ENCODE assay signal across 15 cellular contexts in the genomic region with DNA sequence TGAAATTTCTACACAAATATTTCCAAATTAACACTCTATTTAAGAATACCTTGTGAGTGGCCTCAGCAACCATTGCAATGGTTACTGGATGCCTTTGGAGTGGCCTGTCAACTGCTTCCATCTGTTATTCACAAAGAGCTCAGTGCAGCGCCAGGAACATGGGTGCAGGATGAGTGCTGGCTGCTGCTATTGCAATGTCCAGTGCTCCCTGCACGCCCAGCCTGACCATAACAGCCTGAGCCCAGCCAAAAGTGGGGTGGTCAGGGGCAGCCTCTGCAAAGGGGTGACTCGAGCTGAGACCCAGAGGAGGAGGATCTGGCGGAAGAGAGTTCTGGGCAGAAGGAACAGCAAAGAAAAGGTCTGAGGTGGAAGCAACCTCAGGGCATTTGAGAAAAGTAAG. TPM values are rescaled to one million over a fixed set of nuclear protein-coding genes. Genes with fewer than 3 reads are reported as not detected.
A peak's percentile ranks its signal among the peaks of the same experiment; 100 is the strongest.
DNase-seq lines count a peak whose midpoint lies in the region; ATAC-seq and TF ChIP-seq lines count a peak whose summit lies in the region.
"Had no signal": no experiment of that assay in that cellular context is flagged by ENCODE, and none has a peak within 500 bp of the region (broad histone marks: within the 10 kb centered on the region; RNA-seq: fewer than 3 reads in every experiment).

No MANE protein-coding gene starts in this region.

- H3K27ac Mint-ChIP-seq in CD4-positive, alpha-beta T cell = peak overlapping the region; percentile 78
- H3K27ac Mint-ChIP-seq in activated T-helper 17 cell treated with anti-CD3 and anti-CD28 coated beads, Interleukin-2, amount 50 U/mL, for 72 hours = peak overlapping the region; percentile 90
- H3K27ac Mint-ChIP-seq in naive thymus-derived CD4-positive, alpha-beta T cell = peak overlapping the region; percentile 84 to 99 (median 94)
- peak overlapping the region in 3 of 7 donors; percentile 50 to 83 (median 56) for H3K27ac Mint-ChIP-seq in CD14-positive monocyte

- intact Hi-C loops in CD4-positive, alpha-beta T cell (cut with DNase I, micrococcal nuclease) = no loop called here
- intact Hi-C loops in naive thymus-derived CD4-positive, alpha-beta T cell (cut with micrococcal nuclease) = loop anchor here in 1 of 2 donors (1.0 kb wide), 1 partner anchor 10 kb away; no protein-coding TSS in a partner anchor
- intact Hi-C loops in CD14-positive monocyte (cut with micrococcal nuclease) = no loop called here

- H3K27me3 Mint-ChIP-seq in CD4-positive, alpha-beta T cell = no peaks in the 10 kb centered on the region
- no peaks in the 10 kb centered on the region for H3K27me3 Mint-ChIP-seq in activated T-helper 17 cell treated with anti-CD3 and anti-CD28 coated beads, Interleukin-2, amount 50 U/mL, for 72 hours
- no peaks in the 10 kb centered on the region for H3K27me3 Mint-ChIP-seq in naive thymus-derived CD4-positive, alpha-beta T cell
- H3K27me3 Mint-ChIP-seq in CD14-positive monocyte (ENCODE audit: low read depth in 3 of 3) = peaks cover 45 to 57% (median 54%) of the 10 kb centered on the region in 3 donors

- no peaks in the 10 kb centered on the region for H3K27me3 ChIP-seq in CD4-positive, alpha-beta T cell (ENCODE audit: control insufficient read depth, insufficient read depth, low read length)
- no peaks in the 10 kb centered on the region for H3K27me3 ChIP-seq in naive thymus-derived CD4-positive, alpha-beta T cell (ENCODE audit: control insufficient read depth in 2 of 2, insufficient read depth in 2 of 2, low read length in 2 of 2)
- H3K27me3 ChIP-seq: MG63, right atrium auricular region had no signal

- no peak for ATAC-seq in CD4-positive, alpha-beta T cell (ENCODE audit: poor library complexity)
- no peak for ATAC-seq in activated T-helper 17 cell treated with anti-CD3 and anti-CD28 coated beads, Interleukin-2, amount 50 U/mL, for 72 hours (replicated peaks)
- no peak for ATAC-seq in naive thymus-derived CD4-positive, alpha-beta T cell
- ATAC-seq in HG02970 (IDR thresholded peaks at IDR 0.05; ENCODE audit: low FRiP score, unreplicated experiment) = no peak

- no peak for DNase-seq in CD4-positive, alpha-beta T cell
- DNase-seq in ELF-1 (ENCODE audit: low read depth, low spot score) = peak; percentile 23
- DNase-seq in naive thymus-derived CD4-positive, alpha-beta T cell = no peak
- no peak for DNase-seq in NCI-H2081 (lab: John Stamatoyannopoulos, UW)
- DNase-seq in CD14-positive monocyte (ENCODE audit: low spot score) = no peak
- DNase-seq: amniotic stem cell, MG63, NCI-H187 treated with DMSO at 0.1 percent for 48 hours, NCI-H510A, SK-N-SH had no signal

- no peak overlapping the region for H3K4me3 ChIP-seq in naive thymus-derived CD4-positive, alpha-beta T cell (ENCODE audit: low read length)
- H3K4me3 ChIP-seq: MG63, right atrium auricular region had no signal

- peaks cover 69% of the 10 kb centered on the region for H3K4me1 Mint-ChIP-seq in CD4-positive, alpha-beta T cell (ENCODE audit: low read depth)
- H3K4me1 Mint-ChIP-seq in activated T-helper 17 cell treated with anti-CD3 and anti-CD28 coated beads, Interleukin-2, amount 50 U/mL, for 72 hours = peaks cover 31% of the 10 kb centered on the region
- peaks cover 37 to 87% (median 78%) of the 10 kb centered on the region in 7 donors for H3K4me1 Mint-ChIP-seq in naive thymus-derived CD4-positive, alpha-beta T cell
- H3K4me1 Mint-ChIP-seq in CD14-positive monocyte = peaks cover 69% of the 10 kb centered on the region

- CTCF ChIA-PET in CD4-positive, alpha-beta T cell (lab: Charles Lee) = interaction anchor here (1.0 kb wide), 1 partner anchor 8 kb away, joined by 3 read pairs; no protein-coding TSS in a partner anchor
- CTCF ChIA-PET in naive thymus-derived CD4-positive, alpha-beta T cell (lab: Charles Lee) = interaction anchor here (0.6 kb wide), 1 partner anchor 9 kb away, joined by 3 read pairs; no protein-coding TSS in a partner anchor

- peak overlapping the region; percentile 86 for H3K4me3 Mint-ChIP-seq in CD4-positive, alpha-beta T cell
- H3K4me3 Mint-ChIP-seq in activated T-helper 17 cell treated with anti-CD3 and anti-CD28 coated beads, Interleukin-2, amount 50 U/mL, for 72 hours = peak overlapping the region; percentile 70
- H3K4me3 Mint-ChIP-seq in naive thymus-derived CD4-positive, alpha-beta T cell = peak overlapping the region in 9 of 10 donors; percentile 77 to 96 (median 88)
- peak overlapping the region in 1 of 2 donors; percentile 75 for H3K4me3 Mint-ChIP-seq in CD14-positive monocyte

- POLR2A ChIA-PET in CD4-positive, alpha-beta T cell (lab: Charles Lee) = interaction anchor here (0.6 to 1.3 kb wide), 3 partner anchors 9 to 33 kb away, joined by 3 to 7 read pairs (median 3); partner anchors contain the start of gene CASS4
- POLR2A ChIA-PET in naive thymus-derived CD4-positive, alpha-beta T cell (lab: Charles Lee) = interaction anchor here (0.6 to 4.9 kb wide), 6 partner anchors 9 to 18 kb away, joined by 3 to 24 read pairs (median 6); partner anchors contain the start of gene CASS4

- no peaks in the 10 kb centered on the region for H3K36me3 ChIP-seq in naive thymus-derived CD4-positive, alpha-beta T cell (ENCODE audit: control insufficient read depth in 2 of 3, insufficient read depth in 3 of 3, low read length in 3 of 3)
- H3K36me3 ChIP-seq: right atrium auricular region had no signal

- peaks cover 22 to 26% of the 10 kb centered on the region in 2 donors for H3K4me1 ChIP-seq in naive thymus-derived CD4-positive, alpha-beta T cell (ENCODE audit: control insufficient read depth in 2 of 2, insufficient read depth in 2 of 2, low read length in 2 of 2)
- H3K4me1 ChIP-seq: right atrium auricular region had no signal

- H3K9me3 ChIP-seq in CD4-positive, alpha-beta T cell (ENCODE audit: control insufficient read depth, low read length) = no peaks in the 10 kb centered on the region
- H3K9me3 ChIP-seq in naive thymus-derived CD4-positive, alpha-beta T cell (ENCODE audit: control insufficient read depth in 2 of 3, low read length in 3 of 3) = no peaks in the 10 kb centered on the region
- H3K9me3 ChIP-seq: MG63, right atrium auricular region, SK-N-SH had no signal

- H3K27ac ChIP-seq in CD4-positive, alpha-beta T cell (ENCODE audit: low read depth, low read length) = no peak overlapping the region
- H3K27ac ChIP-seq in naive thymus-derived CD4-positive, alpha-beta T cell (ENCODE audit: low read depth, low read length) = peak overlapping the region; percentile 76
- H3K27ac ChIP-seq: right atrium auricular region had no signal

- H3K9me3 Mint-ChIP-seq in CD4-positive, alpha-beta T cell = no peaks in the 10 kb centered on the region
- peaks cover 4% of the 10 kb centered on the region for H3K9me3 Mint-ChIP-seq in activated T-helper 17 cell treated with anti-CD3 and anti-CD28 coated beads, Interleukin-2, amount 50 U/mL, for 72 hours
- peaks cover 0 to 2% (median 0%) of the 10 kb centered on the region in 11 donors for H3K9me3 Mint-ChIP-seq in naive thymus-derived CD4-positive, alpha-beta T cell
- H3K9me3 Mint-ChIP-seq in CD14-positive monocyte = peaks cover 0 to 9% (median 2%) of the 10 kb centered on the region in 7 donors

- TF ChIP-seq CTCF in CD4-positive, alpha-beta T cell (IDR thresholded peaks at IDR 0.05) = no peak
- no peak for TF ChIP-seq CTCF in CD14-positive monocyte (IDR thresholded peaks at IDR 0.05)

- H3K36me3 Mint-ChIP-seq in CD4-positive, alpha-beta T cell (ENCODE audit: low read depth) = peaks cover 22% of the 10 kb centered on the region
- H3K36me3 Mint-ChIP-seq in activated T-helper 17 cell treated with anti-CD3 and anti-CD28 coated beads, Interleukin-2, amount 50 U/mL, for 72 hours (ENCODE audit: low read depth) = no peaks in the 10 kb centered on the region
- H3K36me3 Mint-ChIP-seq in naive thymus-derived CD4-positive, alpha-beta T cell = peaks cover 0 to 52% (median 26%) of the 10 kb centered on the region in 5 donors
- peaks cover 33 to 40% of the 10 kb centered on the region in 2 donors for H3K36me3 Mint-ChIP-seq in CD14-positive monocyte

RNA-seq across cellular contexts. Expression of gene CASS4, which starts 18.4 kb away (rescaled TPM):
- total RNA-seq in CD4-positive, alpha-beta T cell = 10 to 100 TPM; 37.0 to 39.8 TPM
- total RNA-seq in activated T-helper 17 cell treated with anti-CD3 and anti-CD28 coated beads, Interleukin-2, amount 50 U/mL, for 72 hours = 1 to 10 TPM; 5.1 to 9.4 TPM
- 10 to 100 TPM in 4 of 5 experiments, 1 to 10 TPM in 1; 8.0 to 16.9 (median 14.3) TPM for total RNA-seq in naive thymus-derived CD4-positive, alpha-beta T cell
- 10 to 100 TPM in 1 of 2 donors, 1 to 10 TPM in 1; 6.8 to 10.7 TPM for polyA plus RNA-seq in naive thymus-derived CD4-positive, alpha-beta T cell
- polyA plus RNA-seq in CD14-positive monocyte = 1 to 10 TPM; 1.9 to 6.1 TPM
- total RNA-seq: endothelial cell of umbilical vein, HT1080 had no signal
- polyA plus RNA-seq: endothelial cell of umbilical vein, SK-N-SH had no signal

RNA-seq across cellular contexts. Expression of gene RTF2, which starts 38.0 kb away (rescaled TPM):
- 10 to 100 TPM; 52.7 to 55.2 TPM for total RNA-seq in CD4-positive, alpha-beta T cell
- 10 to 100 TPM; 62.4 to 80.0 TPM for total RNA-seq in activated T-helper 17 cell treated with anti-CD3 and anti-CD28 coated beads, Interleukin-2, amount 50 U/mL, for 72 hours
- total RNA-seq in naive thymus-derived CD4-positive, alpha-beta T cell = 100 to 1,000 TPM in 1 of 5 experiments, 10 to 100 TPM in 4; 62.5 to 118 (median 72.0) TPM
- 100 to 1,000 TPM; 156 to 157 TPM for polyA plus RNA-seq in naive thymus-derived CD4-positive, alpha-beta T cell
- 100 to 1,000 TPM; 148 to 163 TPM for polyA plus RNA-seq in CD14-positive monocyte

RNA-seq across cellular contexts. Expression of gene CSTF1, which starts 38.0 kb away (rescaled TPM):
- 10 to 100 TPM; 20.7 to 21.8 TPM for total RNA-seq in CD4-positive, alpha-beta T cell
- 10 to 100 TPM; 71.2 to 76.5 TPM for total RNA-seq in activated T-helper 17 cell treated with anti-CD3 and anti-CD28 coated beads, Interleukin-2, amount 50 U/mL, for 72 hours
- total RNA-seq in naive thymus-derived CD4-positive, alpha-beta T cell = 10 to 100 TPM; 16.4 to 50.7 (median 46.7) TPM
- polyA plus RNA-seq in naive thymus-derived CD4-positive, alpha-beta T cell = 10 to 100 TPM; 31.5 to 35.9 TPM
- polyA plus RNA-seq in CD14-positive monocyte = 10 to 100 TPM; 10.7 to 15.7 TPM

RNA-seq across cellular contexts. Expression of gene AURKA, which starts 38.5 kb away (rescaled TPM):
- under 1 TPM; 0.25 to 0.36 TPM for total RNA-seq in CD4-positive, alpha-beta T cell
- 100 to 1,000 TPM in 1 of 2 donors, 10 to 100 TPM in 1; 86.3 to 112 TPM for total RNA-seq in activated T-helper 17 cell treated with anti-CD3 and anti-CD28 coated beads, Interleukin-2, amount 50 U/mL, for 72 hours
- 10 to 100 TPM in 1 of 5 experiments, 1 to 10 TPM in 3, under 1 TPM in 1; 0.95 to 44.1 (median 1.2) TPM for total RNA-seq in naive thymus-derived CD4-positive, alpha-beta T cell
- polyA plus RNA-seq in naive thymus-derived CD4-positive, alpha-beta T cell = under 1 TPM; 0.43 to 0.64 TPM
- 1 to 10 TPM; 1.4 to 1.5 TPM for polyA plus RNA-seq in CD14-positive monocyte
